Comparison of ENCODE assay signal across 1 cellular context in the genomic region with DNA sequence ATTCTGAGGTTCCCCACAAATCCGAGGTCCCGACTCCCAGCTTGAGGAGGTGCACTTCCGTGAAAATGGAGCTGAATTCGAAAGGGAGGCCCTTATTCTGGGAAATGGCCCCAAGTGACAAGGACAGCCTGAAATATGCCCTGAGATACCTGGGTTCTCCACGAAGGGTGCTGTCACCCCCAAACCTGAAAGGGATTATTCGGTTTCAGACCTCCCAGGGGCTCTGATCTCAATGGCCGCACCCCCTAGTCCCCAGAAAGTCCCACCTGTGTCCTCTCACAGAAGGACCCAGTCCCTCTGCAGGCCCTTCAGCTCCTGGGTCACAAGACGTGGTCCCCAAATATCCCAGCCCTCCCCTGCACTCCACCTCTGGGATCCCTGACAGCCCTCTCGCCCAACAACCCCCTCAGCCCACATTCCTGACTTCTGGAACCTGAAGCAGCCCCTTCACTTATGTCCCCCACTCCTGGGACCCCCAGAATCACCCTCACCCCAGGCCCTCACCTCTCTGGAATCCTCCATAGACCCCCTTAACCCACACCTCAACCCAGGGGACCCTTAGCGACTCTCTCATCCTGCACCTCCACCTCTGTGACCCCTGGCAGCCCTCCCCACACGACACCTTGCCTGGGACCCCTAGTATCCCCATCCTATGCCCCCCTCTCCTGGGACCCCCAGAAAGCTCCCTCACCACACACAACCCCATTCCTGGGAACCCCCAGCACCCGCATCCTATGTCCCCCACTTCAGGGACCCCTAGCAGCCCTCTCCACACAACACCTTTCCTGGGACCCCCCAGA.
TF ChIP-seq lines count a peak whose summit lies in the region.

No MANE protein-coding gene starts in this region.

TF ChIP-seq in GM12878, 131 proteins besides CTCF, POLR2A, EP300 and RAD21 (continued from another document and continues in another):
- TF ChIP-seq MXI1 (IDR thresholded peaks at IDR 0.05; ENCODE audit: low read depth, low read length): no peak
- no peak for TF ChIP-seq CHD1 (IDR thresholded peaks at IDR 0.05; ENCODE audit: low read depth, low read length)
- TF ChIP-seq NFYA (IDR thresholded peaks at IDR 0.05; ENCODE audit: borderline replicate concordance, low read depth, low read length): no peak
- 0 out of 2 replicates have a peak, but pooled peaks have one; percentile 49 for TF ChIP-seq WRNIP1 (IDR thresholded peaks at IDR 0.05; ENCODE audit: borderline replicate concordance, low read depth, low read length)
- TF ChIP-seq MEF2B (IDR thresholded peaks at IDR 0.05; ENCODE audit: partially characterized antibody, poor library complexity, severe bottlenecking): no peak
- TF ChIP-seq YBX1 (IDR thresholded peaks at IDR 0.05): no peak
- TF ChIP-seq, protein P1, sequence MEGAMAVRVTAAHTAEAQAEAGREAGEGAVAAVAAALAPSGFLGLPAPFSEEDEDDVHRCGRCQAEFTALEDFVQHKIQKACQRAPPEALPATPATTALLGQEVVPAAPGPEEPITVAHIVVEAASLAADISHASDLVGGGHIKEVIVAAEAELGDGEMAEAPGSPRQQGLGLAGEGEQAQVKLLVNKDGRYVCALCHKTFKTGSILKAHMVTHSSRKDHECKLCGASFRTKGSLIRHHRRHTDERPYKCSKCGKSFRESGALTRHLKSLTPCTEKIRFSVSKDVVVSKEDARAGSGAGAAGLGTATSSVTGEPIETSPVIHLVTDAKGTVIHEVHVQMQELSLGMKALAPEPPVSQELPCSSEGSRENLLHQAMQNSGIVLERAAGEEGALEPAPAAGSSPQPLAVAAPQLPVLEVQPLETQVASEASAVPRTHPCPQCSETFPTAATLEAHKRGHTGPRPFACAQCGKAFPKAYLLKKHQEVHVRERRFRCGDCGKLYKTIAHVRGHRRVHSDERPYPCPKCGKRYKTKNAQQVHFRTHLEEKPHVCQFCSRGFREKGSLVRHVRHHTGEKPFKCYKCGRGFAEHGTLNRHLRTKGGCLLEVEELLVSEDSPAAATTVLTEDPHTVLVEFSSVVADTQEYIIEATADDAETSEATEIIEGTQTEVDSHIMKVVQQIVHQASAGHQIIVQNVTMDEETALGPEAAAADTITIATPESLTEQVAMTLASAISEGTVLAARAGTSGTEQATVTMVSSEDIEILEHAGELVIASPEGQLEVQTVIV (IDR thresholded peaks at IDR 0.05; ENCODE audit: borderline replicate concordance, partially characterized antibody): no peak
- TF ChIP-seq JUND (IDR thresholded peaks at IDR 0.05; ENCODE audit: low read depth, low read length): no peak
- TF ChIP-seq, protein P2, sequence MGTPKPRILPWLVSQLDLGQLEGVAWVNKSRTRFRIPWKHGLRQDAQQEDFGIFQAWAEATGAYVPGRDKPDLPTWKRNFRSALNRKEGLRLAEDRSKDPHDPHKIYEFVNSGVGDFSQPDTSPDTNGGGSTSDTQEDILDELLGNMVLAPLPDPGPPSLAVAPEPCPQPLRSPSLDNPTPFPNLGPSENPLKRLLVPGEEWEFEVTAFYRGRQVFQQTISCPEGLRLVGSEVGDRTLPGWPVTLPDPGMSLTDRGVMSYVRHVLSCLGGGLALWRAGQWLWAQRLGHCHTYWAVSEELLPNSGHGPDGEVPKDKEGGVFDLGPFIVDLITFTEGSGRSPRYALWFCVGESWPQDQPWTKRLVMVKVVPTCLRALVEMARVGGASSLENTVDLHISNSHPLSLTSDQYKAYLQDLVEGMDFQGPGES (IDR thresholded peaks at IDR 0.05): no peak
- TF ChIP-seq BHLHE40 (IDR thresholded peaks at IDR 0.05; ENCODE audit: borderline replicate concordance in 1 of 2, low read depth in 2 of 2, low read length in 1 of 2): no peak
- TF ChIP-seq, protein P3, sequence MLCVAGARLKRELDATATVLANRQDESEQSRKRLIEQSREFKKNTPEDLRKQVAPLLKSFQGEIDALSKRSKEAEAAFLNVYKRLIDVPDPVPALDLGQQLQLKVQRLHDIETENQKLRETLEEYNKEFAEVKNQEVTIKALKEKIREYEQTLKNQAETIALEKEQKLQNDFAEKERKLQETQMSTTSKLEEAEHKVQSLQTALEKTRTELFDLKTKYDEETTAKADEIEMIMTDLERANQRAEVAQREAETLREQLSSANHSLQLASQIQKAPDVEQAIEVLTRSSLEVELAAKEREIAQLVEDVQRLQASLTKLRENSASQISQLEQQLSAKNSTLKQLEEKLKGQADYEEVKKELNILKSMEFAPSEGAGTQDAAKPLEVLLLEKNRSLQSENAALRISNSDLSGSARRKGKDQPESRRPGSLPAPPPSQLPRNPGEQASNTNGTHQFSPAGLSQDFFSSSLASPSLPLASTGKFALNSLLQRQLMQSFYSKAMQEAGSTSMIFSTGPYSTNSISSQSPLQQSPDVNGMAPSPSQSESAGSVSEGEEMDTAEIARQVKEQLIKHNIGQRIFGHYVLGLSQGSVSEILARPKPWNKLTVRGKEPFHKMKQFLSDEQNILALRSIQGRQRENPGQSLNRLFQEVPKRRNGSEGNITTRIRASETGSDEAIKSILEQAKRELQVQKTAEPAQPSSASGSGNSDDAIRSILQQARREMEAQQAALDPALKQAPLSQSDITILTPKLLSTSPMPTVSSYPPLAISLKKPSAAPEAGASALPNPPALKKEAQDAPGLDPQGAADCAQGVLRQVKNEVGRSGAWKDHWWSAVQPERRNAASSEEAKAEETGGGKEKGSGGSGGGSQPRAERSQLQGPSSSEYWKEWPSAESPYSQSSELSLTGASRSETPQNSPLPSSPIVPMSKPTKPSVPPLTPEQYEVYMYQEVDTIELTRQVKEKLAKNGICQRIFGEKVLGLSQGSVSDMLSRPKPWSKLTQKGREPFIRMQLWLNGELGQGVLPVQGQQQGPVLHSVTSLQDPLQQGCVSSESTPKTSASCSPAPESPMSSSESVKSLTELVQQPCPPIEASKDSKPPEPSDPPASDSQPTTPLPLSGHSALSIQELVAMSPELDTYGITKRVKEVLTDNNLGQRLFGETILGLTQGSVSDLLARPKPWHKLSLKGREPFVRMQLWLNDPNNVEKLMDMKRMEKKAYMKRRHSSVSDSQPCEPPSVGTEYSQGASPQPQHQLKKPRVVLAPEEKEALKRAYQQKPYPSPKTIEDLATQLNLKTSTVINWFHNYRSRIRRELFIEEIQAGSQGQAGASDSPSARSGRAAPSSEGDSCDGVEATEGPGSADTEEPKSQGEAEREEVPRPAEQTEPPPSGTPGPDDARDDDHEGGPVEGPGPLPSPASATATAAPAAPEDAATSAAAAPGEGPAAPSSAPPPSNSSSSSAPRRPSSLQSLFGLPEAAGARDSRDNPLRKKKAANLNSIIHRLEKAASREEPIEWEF (IDR thresholded peaks at IDR 0.05; ENCODE audit: insufficient replicate concordance, low read depth, low read length): no peak
- TF ChIP-seq ZSCAN29 (IDR thresholded peaks at IDR 0.05): no peak
- TF ChIP-seq, protein P4, sequence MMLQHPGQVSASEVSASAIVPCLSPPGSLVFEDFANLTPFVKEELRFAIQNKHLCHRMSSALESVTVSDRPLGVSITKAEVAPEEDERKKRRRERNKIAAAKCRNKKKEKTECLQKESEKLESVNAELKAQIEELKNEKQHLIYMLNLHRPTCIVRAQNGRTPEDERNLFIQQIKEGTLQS (IDR thresholded peaks at IDR 0.05; ENCODE audit: borderline replicate concordance, extremely low read depth, low read depth, low read length): no peak
- TF ChIP-seq RCOR1 (conservative IDR thresholded peaks at IDR 0.05; ENCODE audit: low read depth, low read length): no peak
- TF ChIP-seq, protein P5, sequence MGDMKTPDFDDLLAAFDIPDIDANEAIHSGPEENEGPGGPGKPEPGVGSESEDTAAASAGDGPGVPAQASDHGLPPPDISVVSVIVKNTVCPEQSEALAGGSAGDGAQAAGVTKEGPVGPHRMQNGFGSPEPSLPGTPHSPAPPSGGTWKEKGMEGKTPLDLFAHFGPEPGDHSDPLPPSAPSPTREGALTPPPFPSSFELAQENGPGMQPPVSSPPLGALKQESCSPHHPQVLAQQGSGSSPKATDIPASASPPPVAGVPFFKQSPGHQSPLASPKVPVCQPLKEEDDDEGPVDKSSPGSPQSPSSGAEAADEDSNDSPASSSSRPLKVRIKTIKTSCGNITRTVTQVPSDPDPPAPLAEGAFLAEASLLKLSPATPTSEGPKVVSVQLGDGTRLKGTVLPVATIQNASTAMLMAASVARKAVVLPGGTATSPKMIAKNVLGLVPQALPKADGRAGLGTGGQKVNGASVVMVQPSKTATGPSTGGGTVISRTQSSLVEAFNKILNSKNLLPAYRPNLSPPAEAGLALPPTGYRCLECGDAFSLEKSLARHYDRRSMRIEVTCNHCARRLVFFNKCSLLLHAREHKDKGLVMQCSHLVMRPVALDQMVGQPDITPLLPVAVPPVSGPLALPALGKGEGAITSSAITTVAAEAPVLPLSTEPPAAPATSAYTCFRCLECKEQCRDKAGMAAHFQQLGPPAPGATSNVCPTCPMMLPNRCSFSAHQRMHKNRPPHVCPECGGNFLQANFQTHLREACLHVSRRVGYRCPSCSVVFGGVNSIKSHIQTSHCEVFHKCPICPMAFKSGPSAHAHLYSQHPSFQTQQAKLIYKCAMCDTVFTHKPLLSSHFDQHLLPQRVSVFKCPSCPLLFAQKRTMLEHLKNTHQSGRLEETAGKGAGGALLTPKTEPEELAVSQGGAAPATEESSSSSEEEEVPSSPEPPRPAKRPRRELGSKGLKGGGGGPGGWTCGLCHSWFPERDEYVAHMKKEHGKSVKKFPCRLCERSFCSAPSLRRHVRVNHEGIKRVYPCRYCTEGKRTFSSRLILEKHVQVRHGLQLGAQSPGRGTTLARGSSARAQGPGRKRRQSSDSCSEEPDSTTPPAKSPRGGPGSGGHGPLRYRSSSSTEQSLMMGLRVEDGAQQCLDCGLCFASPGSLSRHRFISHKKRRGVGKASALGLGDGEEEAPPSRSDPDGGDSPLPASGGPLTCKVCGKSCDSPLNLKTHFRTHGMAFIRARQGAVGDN (IDR thresholded peaks at IDR 0.05): no peak
- TF ChIP-seq EED (IDR thresholded peaks at IDR 0.05; ENCODE audit: low read depth): no peak
- no peak for TF ChIP-seq SPI1 (IDR thresholded peaks at IDR 0.05; ENCODE audit: borderline replicate concordance, insufficient read depth, low read depth, low read length)
- TF ChIP-seq RBBP5 (conservative IDR thresholded peaks at IDR 0.05): no peak
- TF ChIP-seq NRF1 (conservative IDR thresholded peaks at IDR 0.05; ENCODE audit: low read depth, low read length): no peak
- TF ChIP-seq, protein P6, sequence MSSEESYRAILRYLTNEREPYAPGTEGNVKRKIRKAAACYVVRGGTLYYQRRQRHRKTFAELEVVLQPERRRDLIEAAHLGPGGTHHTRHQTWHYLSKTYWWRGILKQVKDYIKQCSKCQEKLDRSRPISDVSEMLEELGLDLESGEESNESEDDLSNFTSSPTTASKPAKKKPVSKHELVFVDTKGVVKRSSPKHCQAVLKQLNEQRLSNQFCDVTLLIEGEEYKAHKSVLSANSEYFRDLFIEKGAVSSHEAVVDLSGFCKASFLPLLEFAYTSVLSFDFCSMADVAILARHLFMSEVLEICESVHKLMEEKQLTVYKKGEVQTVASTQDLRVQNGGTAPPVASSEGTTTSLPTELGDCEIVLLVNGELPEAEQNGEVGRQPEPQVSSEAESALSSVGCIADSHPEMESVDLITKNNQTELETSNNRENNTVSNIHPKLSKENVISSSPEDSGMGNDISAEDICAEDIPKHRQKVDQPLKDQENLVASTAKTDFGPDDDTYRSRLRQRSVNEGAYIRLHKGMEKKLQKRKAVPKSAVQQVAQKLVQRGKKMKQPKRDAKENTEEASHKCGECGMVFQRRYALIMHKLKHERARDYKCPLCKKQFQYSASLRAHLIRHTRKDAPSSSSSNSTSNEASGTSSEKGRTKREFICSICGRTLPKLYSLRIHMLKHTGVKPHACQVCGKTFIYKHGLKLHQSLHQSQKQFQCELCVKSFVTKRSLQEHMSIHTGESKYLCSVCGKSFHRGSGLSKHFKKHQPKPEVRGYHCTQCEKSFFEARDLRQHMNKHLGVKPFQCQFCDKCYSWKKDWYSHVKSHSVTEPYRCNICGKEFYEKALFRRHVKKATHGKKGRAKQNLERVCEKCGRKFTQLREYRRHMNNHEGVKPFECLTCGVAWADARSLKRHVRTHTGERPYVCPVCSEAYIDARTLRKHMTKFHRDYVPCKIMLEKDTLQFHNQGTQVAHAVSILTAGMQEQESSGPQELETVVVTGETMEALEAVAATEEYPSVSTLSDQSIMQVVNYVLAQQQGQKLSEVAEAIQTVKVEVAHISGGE (CRISPR knock-in tag; IDR thresholded peaks at IDR 0.05): no peak
- 0 out of 2 replicates have a peak, but pooled peaks have one; percentile 30 for TF ChIP-seq DPF2 (IDR thresholded peaks at IDR 0.05)
- TF ChIP-seq YY1 (IDR thresholded peaks at IDR 0.05; ENCODE audit: low read depth, low read length): no peak
- no peak for TF ChIP-seq FOXK2 (IDR thresholded peaks at IDR 0.05)
- TF ChIP-seq TARDBP (IDR thresholded peaks at IDR 0.05; ENCODE audit: borderline replicate concordance): no peak
- no peak for TF ChIP-seq ESRRA (IDR thresholded peaks at IDR 0.05; ENCODE audit: low read length)
- TF ChIP-seq ZNF217 (IDR thresholded peaks at IDR 0.05): no peak
- no peak; the same call in 1 of the 2 replicates for TF ChIP-seq GATAD2B (conservative IDR thresholded peaks at IDR 0.05; ENCODE audit: low read depth)
- no peak for TF ChIP-seq STAT3 (IDR thresholded peaks at IDR 0.05; ENCODE audit: low read depth, low read length)
- 0 out of 2 replicates have a peak, but pooled peaks have one; percentile 47 for TF ChIP-seq RAD51 (IDR thresholded peaks at IDR 0.05)
- no peak for TF ChIP-seq RELA (IDR thresholded peaks at IDR 0.05; ENCODE audit: borderline replicate concordance, partially characterized antibody)
- TF ChIP-seq, protein P7, sequence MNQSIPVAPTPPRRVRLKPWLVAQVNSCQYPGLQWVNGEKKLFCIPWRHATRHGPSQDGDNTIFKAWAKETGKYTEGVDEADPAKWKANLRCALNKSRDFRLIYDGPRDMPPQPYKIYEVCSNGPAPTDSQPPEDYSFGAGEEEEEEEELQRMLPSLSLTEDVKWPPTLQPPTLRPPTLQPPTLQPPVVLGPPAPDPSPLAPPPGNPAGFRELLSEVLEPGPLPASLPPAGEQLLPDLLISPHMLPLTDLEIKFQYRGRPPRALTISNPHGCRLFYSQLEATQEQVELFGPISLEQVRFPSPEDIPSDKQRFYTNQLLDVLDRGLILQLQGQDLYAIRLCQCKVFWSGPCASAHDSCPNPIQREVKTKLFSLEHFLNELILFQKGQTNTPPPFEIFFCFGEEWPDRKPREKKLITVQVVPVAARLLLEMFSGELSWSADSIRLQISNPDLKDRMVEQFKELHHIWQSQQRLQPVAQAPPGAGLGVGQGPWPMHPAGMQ (IDR thresholded peaks at IDR 0.05; ENCODE audit: borderline replicate concordance): no peak
- no peak for TF ChIP-seq TCF3 (IDR thresholded peaks at IDR 0.05; ENCODE audit: borderline replicate concordance, insufficient read depth, low read depth, low read length)
- TF ChIP-seq, protein P8, sequence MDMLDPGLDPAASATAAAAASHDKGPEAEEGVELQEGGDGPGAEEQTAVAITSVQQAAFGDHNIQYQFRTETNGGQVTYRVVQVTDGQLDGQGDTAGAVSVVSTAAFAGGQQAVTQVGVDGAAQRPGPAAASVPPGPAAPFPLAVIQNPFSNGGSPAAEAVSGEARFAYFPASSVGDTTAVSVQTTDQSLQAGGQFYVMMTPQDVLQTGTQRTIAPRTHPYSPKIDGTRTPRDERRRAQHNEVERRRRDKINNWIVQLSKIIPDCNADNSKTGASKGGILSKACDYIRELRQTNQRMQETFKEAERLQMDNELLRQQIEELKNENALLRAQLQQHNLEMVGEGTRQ (IDR thresholded peaks at IDR 0.05; ENCODE audit: borderline replicate concordance, low read depth, low read length): no peak
- peak in 1 of 2 experiments; percentile 53; a peak in 2 of 4 replicates for TF ChIP-seq IKZF2 (IDR thresholded peaks at IDR 0.05)
- TF ChIP-seq CBX5 (IDR thresholded peaks at IDR 0.05; ENCODE audit: low read depth): no peak
- TF ChIP-seq IRF4 (IDR thresholded peaks at IDR 0.05; ENCODE audit: low read depth, low read length): no peak
- no peak for TF ChIP-seq CREB1 (IDR thresholded peaks at IDR 0.05; ENCODE audit: low read depth)
